In the genomic region with DNA sequence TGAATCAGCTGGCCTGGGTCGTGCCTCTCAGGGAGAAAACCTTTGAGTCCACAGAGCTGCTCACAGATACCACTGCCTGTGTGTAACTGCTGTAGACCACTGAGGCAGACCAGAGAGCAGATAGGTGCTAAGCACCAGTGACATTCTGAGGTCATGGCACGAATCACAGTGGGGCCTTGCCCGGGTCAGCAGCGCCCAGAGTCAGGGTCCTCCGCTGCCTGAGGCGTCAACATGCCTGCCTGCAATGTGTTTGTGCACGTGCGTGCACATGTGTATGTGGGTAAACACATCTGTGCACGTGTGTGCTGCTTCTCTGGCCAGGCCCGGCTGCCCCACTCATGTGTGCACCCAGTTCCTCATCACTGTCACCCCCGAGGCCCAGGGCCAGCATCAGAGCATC, we compare ENCODE assay signal across 1 cellular context. TPM values are rescaled to one million over a fixed set of nuclear protein-coding genes. Genes with fewer than 3 reads are reported as not detected.
"Had no signal": no experiment of that assay in that cellular context is flagged by ENCODE, and none has a peak within 500 bp of the region (broad histone marks: within the 10 kb centered on the region; RNA-seq: fewer than 3 reads in every experiment).

Gene TBC1D3L (minus strand): TSS at position 101 of the 400 bp plus-strand sequence. CDS start 1,540 bp downstream, outside the sequence.

RNA-seq across cellular contexts. Expression of gene TBC1D3L, which starts in this region (rescaled TPM):
- total RNA-seq: SJSA1 had no signal
